8 cellular contexts compared by ENCODE assay signal in genomic region chr3:48685293-48685602, GRCh38. TPM values are rescaled to one million over a fixed set of nuclear protein-coding genes. Genes with fewer than 3 reads are reported as not detected.
DNase-seq lines count a peak whose midpoint lies in the region; ATAC-seq and TF ChIP-seq lines count a peak whose summit lies in the region.

No MANE protein-coding gene starts in this region.

- H3K9me1 ChIP-seq in IMR-90 (ENCODE audit: insufficient read depth, low read length), result peaks cover 48% of the 10 kb centered on the region

- H3K4me3 Mint-ChIP-seq in naive thymus-derived CD4-positive, alpha-beta T cell, result peak overlapping the region; percentile 88 to 95 (median 93)

- peak overlapping the region; percentile 53; the same call in 2 of the 3 replicates for H2BK15ac ChIP-seq in IMR-90 (ENCODE audit: low read depth, low read length)

- no peak for TF ChIP-seq RAD21 in IMR-90 (IDR thresholded peaks at IDR 0.05; ENCODE audit: low read length)

- no peak for TF ChIP-seq POLR2A in IMR-90 (IDR thresholded peaks at IDR 0.05; ENCODE audit: low read depth, low read length)

- no peaks in the 10 kb centered on the region for H3K9me3 Mint-ChIP-seq in naive thymus-derived CD4-positive, alpha-beta T cell

- peak overlapping the region; percentile 26 for H3K18ac ChIP-seq in IMR-90 (ENCODE audit: low read depth, low read length)

- H3K4me2 ChIP-seq in IMR-90 (ENCODE audit: low read depth, low read length), result peak overlapping the region; percentile 84

- H2BK20ac ChIP-seq in IMR-90 (ENCODE audit: low read depth, low read length), result peak overlapping the region; percentile 41; the same call in 1 of the 2 replicates

- peaks cover 51% of the 10 kb centered on the region for H3K36me3 ChIP-seq in IMR-90 (ENCODE audit: control insufficient read depth, insufficient read depth, low read length)
- H3K36me3 ChIP-seq in naive thymus-derived CD4-positive, alpha-beta T cell (ENCODE audit: control insufficient read depth in 2 of 3, insufficient read depth in 3 of 3, low read length in 3 of 3), result peaks cover 7 to 55% (median 10%) of the 10 kb centered on the region in 3 experiments

- H3K27ac Mint-ChIP-seq in naive thymus-derived CD4-positive, alpha-beta T cell, result peak overlapping the region in 8 of 9 donors; percentile 36 to 91 (median 84)

- H3K14ac ChIP-seq in IMR-90 (replicated peaks; ENCODE audit: low read depth, low read length), result peak overlapping the region; percentile 98

- peak overlapping the region; percentile 99 for H3K9ac ChIP-seq in IMR-90 (ENCODE audit: low read depth, low read length)

- 7% methylated on average over 8 of the region's 13 CpGs; no CpG with 5 or more reads in 1 of the 2 experiments for WGBS in IMR-90 (ENCODE audit: extremely low coverage in 2 of 2, insufficient read length in 1 of 2), 2 experiments

- 0 out of 2 replicates have a peak, but pooled peaks have one; percentile 32 for TF ChIP-seq CTCF in AG04450 (IDR thresholded peaks at IDR 0.05; ENCODE audit: low read depth, low read length)
- TF ChIP-seq CTCF in IMR-90 (conservative IDR thresholded peaks at IDR 0.05; ENCODE audit: low read depth, low read length), result no peak

- H3K56ac ChIP-seq in IMR-90 (ENCODE audit: extremely low read depth, insufficient read depth, low read length), result peak overlapping the region; percentile 49; the same call in 1 of the 2 replicates

- peaks cover 27 to 78% of the 10 kb centered on the region in 2 experiments for H3K79me1 ChIP-seq in IMR-90 (ENCODE audit: low read depth in 1 of 2, low read length in 2 of 2)

- H3K9me3 ChIP-seq in AG04450 (ENCODE audit: control insufficient read depth, insufficient read depth, low read length) (no peaks in the 10 kb centered on the region), IMR-90 (ENCODE audit: control insufficient read depth, insufficient read depth, low read length) (no peaks in the 10 kb centered on the region)
- no peaks in the 10 kb centered on the region for H3K9me3 ChIP-seq in naive thymus-derived CD4-positive, alpha-beta T cell (ENCODE audit: control insufficient read depth in 2 of 3, low read length in 3 of 3)

- H3K27ac ChIP-seq in AG04450 (ENCODE audit: low read depth, low read length), result peak overlapping the region; percentile 21
- H3K27ac ChIP-seq in IMR-90 (ENCODE audit: insufficient read depth, low read length), result peak overlapping the region; percentile 97
- peak overlapping the region; percentile 79 for H3K27ac ChIP-seq in cingulate gyrus (ENCODE audit: low read depth, low read length)
- H3K27ac ChIP-seq in naive thymus-derived CD4-positive, alpha-beta T cell (ENCODE audit: low read depth, low read length), result peak overlapping the region; percentile 79

- peaks cover 34 to 44% (median 39%) of the 10 kb centered on the region in 7 donors for H3K4me1 Mint-ChIP-seq in naive thymus-derived CD4-positive, alpha-beta T cell

- peak overlapping the region; percentile 67 for H4K5ac ChIP-seq in IMR-90 (ENCODE audit: low read depth, low read length)

- H3K4me3 ChIP-seq in AG04450 (ENCODE audit: low read depth, low read length) (peak overlapping the region; percentile 94), IMR-90 (ENCODE audit: insufficient read depth, low read depth, low read length) (peak overlapping the region; percentile 99)
- H3K4me3 ChIP-seq in naive thymus-derived CD4-positive, alpha-beta T cell (ENCODE audit: low read length), result peak overlapping the region; percentile 92

- H2AFZ ChIP-seq in IMR-90 (replicated peaks; ENCODE audit: low read length, poor library complexity), result peak overlapping the region; percentile 100

- H4K8ac ChIP-seq in IMR-90 (ENCODE audit: low read depth in 2 of 2, low read length in 2 of 2), result peak overlapping the region; percentile 65 to 91

- POLR2A ChIA-PET in AG04450 (lab: Yijun Ruan, JAX), result interaction anchor here (1.0 to 1.5 kb wide), 3 partner anchors 22 to 50 kb away, joined by 3 to 5 read pairs (median 3); partner anchors contain the start of gene SLC26A6
- POLR2A ChIA-PET in IMR-90 (lab: Charles Lee; ENCODE audit: unreplicated experiment), result no interaction called here
- POLR2A ChIA-PET in naive thymus-derived CD4-positive, alpha-beta T cell (lab: Charles Lee), result interaction anchor here (1.0 kb wide), 2 partner anchors 18 to 26 kb away, joined by 3 read pairs; no protein-coding TSS in a partner anchor

- H3K27me3 ChIP-seq in AG04450 (ENCODE audit: control insufficient read depth, insufficient read depth, low read length) (no peaks in the 10 kb centered on the region), IMR-90 (ENCODE audit: control insufficient read depth, insufficient read depth, low read length) (no peaks in the 10 kb centered on the region)
- no peaks in the 10 kb centered on the region for H3K27me3 ChIP-seq in naive thymus-derived CD4-positive, alpha-beta T cell (ENCODE audit: control insufficient read depth in 2 of 2, insufficient read depth in 2 of 2, low read length in 2 of 2)

- intact Hi-C loops in IMR-90 (cut with micrococcal nuclease), result loop anchor here (2.0 to 5.0 kb wide), 2 partner anchors 50 to 218 kb away; partner anchors contain the start of gene SLC26A6
- intact Hi-C loops in naive thymus-derived CD4-positive, alpha-beta T cell (cut with micrococcal nuclease), result loop anchor here (1.0 to 10.0 kb wide), 18 partner anchors 21 to 790 kb away; partner anchors contain the start of genes IP6K2 (in 2 of the 2), QRICH1 (in 2 of the 2), UQCRC1 (in 2 of the 2) and ARIH2 (in 1 of the 2)

- peak overlapping the region; percentile 90 for H2AK5ac ChIP-seq in IMR-90 (ENCODE audit: low read depth, low read length)

- no TSS peak for BruUV-seq in IMR-90 (replicated peaks; lab: Mats Ljungman, UMichigan)

- peak overlapping the region; percentile 83 for H3K4ac ChIP-seq in IMR-90 (ENCODE audit: low read depth, low read length)

- H3K4me1 ChIP-seq in IMR-90 (ENCODE audit: control insufficient read depth, insufficient read depth, low read length), result peaks cover 47% of the 10 kb centered on the region
- H3K4me1 ChIP-seq in naive thymus-derived CD4-positive, alpha-beta T cell (ENCODE audit: control insufficient read depth in 2 of 2, insufficient read depth in 2 of 2, low read length in 2 of 2), result peaks cover 8 to 18% of the 10 kb centered on the region in 2 donors

- H3K23ac ChIP-seq in IMR-90 (ENCODE audit: low read depth, low read length), result peak overlapping the region; percentile 95

- peaks cover 44% of the 10 kb centered on the region for H4K20me1 ChIP-seq in IMR-90 (ENCODE audit: insufficient read depth, low read length)

- peak overlapping the region; percentile 93 for H4K91ac ChIP-seq in IMR-90 (ENCODE audit: insufficient read depth, low read depth, low read length)

- no peaks in the 10 kb centered on the region for H3K27me3 Mint-ChIP-seq in naive thymus-derived CD4-positive, alpha-beta T cell

- dilution Hi-C loops in IMR-90 (cut with HindIII; ENCODE audit: low sequenced_read_pairs, unreplicated experiment), result no loop called here

- ATAC-seq in IMR-90 (ENCODE audit: low read depth) (no peak), HG03460 (IDR thresholded peaks at IDR 0.05; ENCODE audit: unreplicated experiment) (no peak), GM19452 (IDR thresholded peaks at IDR 0.05; ENCODE audit: unreplicated experiment) (no peak)
- ATAC-seq in naive thymus-derived CD4-positive, alpha-beta T cell, result no peak

- peak overlapping the region; percentile 99 for H2AK9ac ChIP-seq in IMR-90 (replicated peaks; ENCODE audit: low read depth, low read length, poor library complexity)

- H3K36me3 Mint-ChIP-seq in naive thymus-derived CD4-positive, alpha-beta T cell, result peaks cover 6 to 20% (median 12%) of the 10 kb centered on the region in 5 donors

- DNase-seq in AG04450 (ENCODE audit: low read depth, low spot score) (no peak), IMR-90 (no peak), NCI-H2227 treated with DMSO at 0.1 percent for 48 hours (lab: John Stamatoyannopoulos, UW) (no peak)
- no peak for DNase-seq in naive thymus-derived CD4-positive, alpha-beta T cell
- DNase-seq in stimulated activated CD8-positive, alpha-beta memory T cell treated with anti-CD3 and anti-CD28 coated beads, Interleukin-4, amount 100 ng/mL, for 48 hours, result no peak

- in situ Hi-C loops in IMR-90 (cut with MboI; ENCODE audit: low sequenced_read_pairs), result no loop called here

- CTCF ChIA-PET in AG04450 (lab: Charles Lee) (interaction anchor here (0.6 to 2.4 kb wide), 4 partner anchors 22 to 332 kb away, joined by 3 to 10 read pairs (median 5); partner anchors contain the start of gene CELSR3), IMR-90 (lab: Yijun Ruan, JAX) (interaction anchor here (1.0 kb wide), 1 partner anchor 22 kb away, joined by 4 read pairs; no protein-coding TSS in a partner anchor)
- CTCF ChIA-PET in naive thymus-derived CD4-positive, alpha-beta T cell (lab: Charles Lee), result interaction anchor here (0.6 to 1.0 kb wide), 3 partner anchors 17 to 1443 kb away, joined by 3 read pairs; no protein-coding TSS in a partner anchor

- H2BK5ac ChIP-seq in IMR-90 (ENCODE audit: low read depth, low read length, poor library complexity, severe bottlenecking), result peak overlapping the region; percentile 98

- H2BK120ac ChIP-seq in IMR-90 (ENCODE audit: low read depth, low read length), result peak overlapping the region; percentile 62; the same call in 1 of the 2 replicates

RNA-seq across cellular contexts. Expression of gene NCKIPSD, which starts 0.5 kb away (rescaled TPM):
- 25.4 and 36.3 TPM in 2 replicates for polyA plus RNA-seq in AG04450 (2011; rRNA removed)
- 41.5 and 70.4 TPM in 2 replicates for polyA minus RNA-seq in AG04450 (2011; rRNA and poly(A)+ RNA removed)
- total RNA-seq in IMR-90 (2012; rRNA removed), result 21.0 and 21.9 TPM in 2 replicates
- polyA plus RNA-seq in IMR-90 (2012; rRNA removed), result 38.3 and 42.3 TPM in 2 replicates
- polyA plus RNA-seq in IMR-90 (2012; cell fraction: cytosol; rRNA removed), result 15.5 and 40.7 TPM in 2 replicates
- polyA plus RNA-seq in IMR-90 (2012; cell fraction: nucleus; rRNA removed; ENCODE audit: low replicate concordance), result 71.9 and 123 TPM in 2 replicates
- 10 to 100 TPM; 13.7 to 42.1 (median 20.3) TPM for total RNA-seq in naive thymus-derived CD4-positive, alpha-beta T cell
- polyA plus RNA-seq in naive thymus-derived CD4-positive, alpha-beta T cell, result 10 to 100 TPM in 1 of 2 donors, 1 to 10 TPM in 1; 8.6 to 21.9 TPM

RNA-seq across cellular contexts. Expression of gene CELSR3, which starts 22.6 kb away (rescaled TPM):
- polyA plus RNA-seq in AG04450 (2011; rRNA removed) (0.55 and 0.73 TPM in 2 replicates), IMR-90 (2012; rRNA removed) (0.59 and 0.63 TPM in 2 replicates)
- polyA minus RNA-seq in AG04450 (2011; rRNA and poly(A)+ RNA removed), result 1.8 and 2.3 TPM in 2 replicates
- 0.18 and 0.28 TPM in 2 replicates for total RNA-seq in IMR-90 (2012; rRNA removed)
- 0.21 and 0.46 TPM in 2 replicates for polyA plus RNA-seq in IMR-90 (2012; cell fraction: cytosol; rRNA removed)
- polyA plus RNA-seq in IMR-90 (2012; cell fraction: nucleus; rRNA removed; ENCODE audit: low replicate concordance), result 2.5 and 3.7 TPM in 2 replicates
- 1 to 10 TPM; 2.9 to 8.7 (median 4.2) TPM for total RNA-seq in naive thymus-derived CD4-positive, alpha-beta T cell
- polyA plus RNA-seq in naive thymus-derived CD4-positive, alpha-beta T cell, result under 1 TPM; 0.17 to 0.69 TPM

RNA-seq across cellular contexts. Expression of gene IP6K2, which starts 31.8 kb away (rescaled TPM):
- 110 and 115 TPM in 2 replicates for polyA plus RNA-seq in AG04450 (2011; rRNA removed)
- polyA minus RNA-seq in AG04450 (2011; rRNA and poly(A)+ RNA removed), result 81.0 and 85.0 TPM in 2 replicates
- total RNA-seq in IMR-90 (2012; rRNA removed), result 73.7 and 76.9 TPM in 2 replicates
- polyA plus RNA-seq in IMR-90 (2012; rRNA removed), result 155 and 169 TPM in 2 replicates
- 86.6 and 128 TPM in 2 replicates for polyA plus RNA-seq in IMR-90 (2012; cell fraction: cytosol; rRNA removed)
- 518 and 581 TPM in 2 replicates for polyA plus RNA-seq in IMR-90 (2012; cell fraction: nucleus; rRNA removed; ENCODE audit: low replicate concordance)
- total RNA-seq in naive thymus-derived CD4-positive, alpha-beta T cell, result 10 to 100 TPM; 72.0 to 94.3 (median 85.9) TPM
- 10 to 100 TPM; 43.0 to 50.0 TPM for polyA plus RNA-seq in naive thymus-derived CD4-positive, alpha-beta T cell

RNA-seq across cellular contexts. Expression of gene SLC26A6, which starts 50.0 kb away (rescaled TPM):
- polyA plus RNA-seq in AG04450 (2011; rRNA removed) (22.2 and 23.1 TPM in 2 replicates), IMR-90 (2012; rRNA removed) (31.4 and 34.3 TPM in 2 replicates)
- 34.3 and 43.5 TPM in 2 replicates for polyA minus RNA-seq in AG04450 (2011; rRNA and poly(A)+ RNA removed)
- total RNA-seq in IMR-90 (2012; rRNA removed), result 11.7 and 11.8 TPM in 2 replicates
- polyA plus RNA-seq in IMR-90 (2012; cell fraction: cytosol; rRNA removed), result 12.8 and 16.9 TPM in 2 replicates
- polyA plus RNA-seq in IMR-90 (2012; cell fraction: nucleus; rRNA removed; ENCODE audit: low replicate concordance), result 352 and 485 TPM in 2 replicates
- total RNA-seq in naive thymus-derived CD4-positive, alpha-beta T cell, result 10 to 100 TPM; 15.1 to 37.6 (median 31.2) TPM
- polyA plus RNA-seq in naive thymus-derived CD4-positive, alpha-beta T cell, result 1 to 10 TPM; 3.5 to 3.7 TPM

Comparison
In these comparisons a context has a peak if more than half of its experiments do, and no peak if none do; other contexts are left out.
1. H3K27ac ChIP-seq: peak in every context shown above with its lines; median percentile 97 in IMR-90; 79 in cingulate gyrus; 79 in naive thymus-derived CD4-positive, alpha-beta T cell; 21 in AG04450.